In genomic region chr10:75111367-75111905, GRCh38 we compare ENCODE assay signal across 1 cellular context.
TF ChIP-seq lines count a peak whose summit lies in the region.

Gene SAMD8, plus strand, starts transcription at chr10:75111656. Its CDS starts 38,873 bp downstream, at chr10:75150529.

TF ChIP-seq in HepG2, 621 proteins besides CTCF, POLR2A, EP300 and RAD21 (continued from another document and continues in another):
- TF ChIP-seq, protein P1, sequence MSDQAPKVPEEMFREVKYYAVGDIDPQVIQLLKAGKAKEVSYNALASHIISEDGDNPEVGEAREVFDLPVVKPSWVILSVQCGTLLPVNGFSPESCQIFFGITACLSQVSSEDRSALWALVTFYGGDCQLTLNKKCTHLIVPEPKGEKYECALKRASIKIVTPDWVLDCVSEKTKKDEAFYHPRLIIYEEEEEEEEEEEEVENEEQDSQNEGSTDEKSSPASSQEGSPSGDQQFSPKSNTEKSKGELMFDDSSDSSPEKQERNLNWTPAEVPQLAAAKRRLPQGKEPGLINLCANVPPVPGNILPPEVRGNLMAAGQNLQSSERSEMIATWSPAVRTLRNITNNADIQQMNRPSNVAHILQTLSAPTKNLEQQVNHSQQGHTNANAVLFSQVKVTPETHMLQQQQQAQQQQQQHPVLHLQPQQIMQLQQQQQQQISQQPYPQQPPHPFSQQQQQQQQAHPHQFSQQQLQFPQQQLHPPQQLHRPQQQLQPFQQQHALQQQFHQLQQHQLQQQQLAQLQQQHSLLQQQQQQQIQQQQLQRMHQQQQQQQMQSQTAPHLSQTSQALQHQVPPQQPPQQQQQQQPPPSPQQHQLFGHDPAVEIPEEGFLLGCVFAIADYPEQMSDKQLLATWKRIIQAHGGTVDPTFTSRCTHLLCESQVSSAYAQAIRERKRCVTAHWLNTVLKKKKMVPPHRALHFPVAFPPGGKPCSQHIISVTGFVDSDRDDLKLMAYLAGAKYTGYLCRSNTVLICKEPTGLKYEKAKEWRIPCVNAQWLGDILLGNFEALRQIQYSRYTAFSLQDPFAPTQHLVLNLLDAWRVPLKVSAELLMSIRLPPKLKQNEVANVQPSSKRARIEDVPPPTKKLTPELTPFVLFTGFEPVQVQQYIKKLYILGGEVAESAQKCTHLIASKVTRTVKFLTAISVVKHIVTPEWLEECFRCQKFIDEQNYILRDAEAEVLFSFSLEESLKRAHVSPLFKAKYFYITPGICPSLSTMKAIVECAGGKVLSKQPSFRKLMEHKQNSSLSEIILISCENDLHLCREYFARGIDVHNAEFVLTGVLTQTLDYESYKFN (CRISPR knock-in tag; conservative IDR thresholded peaks at IDR 0.05): peak; percentile 38
- TF ChIP-seq BRD4 (CRISPR knock-in tag; IDR thresholded peaks at IDR 0.05): no peak
- 0 out of 2 replicates have a peak, but pooled peaks have one; percentile 46 for TF ChIP-seq HOXA9 (CRISPR knock-in tag; IDR thresholded peaks at IDR 0.05; ENCODE audit: borderline replicate concordance)
- no peak for TF ChIP-seq ZNF292 (CRISPR knock-in tag; IDR thresholded peaks at IDR 0.05; ENCODE audit: borderline replicate concordance, low read depth)
- peak; percentile 28; the same call in 1 of the 2 replicates for TF ChIP-seq ARHGAP35 (CRISPR knock-in tag; IDR thresholded peaks at IDR 0.05; ENCODE audit: borderline replicate concordance)
- TF ChIP-seq MEF2D (CRISPR knock-in tag; IDR thresholded peaks at IDR 0.05): no peak; the same call in 1 of the 2 replicates
- TF ChIP-seq ZNF354B (CRISPR knock-in tag; IDR thresholded peaks at IDR 0.05): no peak
- TF ChIP-seq, protein P2, sequence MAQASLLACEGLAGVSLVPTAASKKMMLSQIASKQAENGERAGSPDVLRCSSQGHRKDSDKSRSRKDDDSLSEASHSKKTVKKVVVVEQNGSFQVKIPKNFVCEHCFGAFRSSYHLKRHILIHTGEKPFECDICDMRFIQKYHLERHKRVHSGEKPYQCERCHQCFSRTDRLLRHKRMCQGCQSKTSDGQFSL (CRISPR knock-in tag; IDR thresholded peaks at IDR 0.05): no peak
- peak; percentile 56; the same call in 1 of the 2 replicates for TF ChIP-seq TFAP4 (IDR thresholded peaks at IDR 0.05; ENCODE audit: borderline replicate concordance, low read depth)
- TF ChIP-seq USF2 (IDR thresholded peaks at IDR 0.05; ENCODE audit: low read depth, low read length): no peak
- TF ChIP-seq USF2 (CRISPR knock-in tag; IDR thresholded peaks at IDR 0.05; ENCODE audit: borderline replicate concordance): no peak
- TF ChIP-seq, protein P3, sequence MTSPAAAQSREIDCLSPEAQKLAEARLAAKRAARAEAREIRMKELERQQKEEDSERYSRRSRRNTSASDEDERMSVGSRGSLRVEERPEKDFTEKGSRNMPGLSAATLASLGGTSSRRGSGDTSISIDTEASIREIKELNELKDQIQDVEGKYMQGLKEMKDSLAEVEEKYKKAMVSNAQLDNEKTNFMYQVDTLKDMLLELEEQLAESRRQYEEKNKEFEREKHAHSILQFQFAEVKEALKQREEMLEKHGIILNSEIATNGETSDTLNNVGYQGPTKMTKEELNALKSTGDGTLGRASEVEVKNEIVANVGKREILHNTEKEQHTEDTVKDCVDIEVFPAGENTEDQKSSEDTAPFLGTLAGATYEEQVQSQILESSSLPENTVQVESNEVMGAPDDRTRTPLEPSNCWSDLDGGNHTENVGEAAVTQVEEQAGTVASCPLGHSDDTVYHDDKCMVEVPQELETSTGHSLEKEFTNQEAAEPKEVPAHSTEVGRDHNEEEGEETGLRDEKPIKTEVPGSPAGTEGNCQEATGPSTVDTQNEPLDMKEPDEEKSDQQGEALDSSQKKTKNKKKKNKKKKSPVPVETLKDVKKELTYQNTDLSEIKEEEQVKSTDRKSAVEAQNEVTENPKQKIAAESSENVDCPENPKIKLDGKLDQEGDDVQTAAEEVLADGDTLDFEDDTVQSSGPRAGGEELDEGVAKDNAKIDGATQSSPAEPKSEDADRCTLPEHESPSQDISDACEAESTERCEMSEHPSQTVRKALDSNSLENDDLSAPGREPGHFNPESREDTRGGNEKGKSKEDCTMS (CRISPR knock-in tag; conservative IDR thresholded peaks at IDR 0.05): no peak
- TF ChIP-seq RFX3 (CRISPR knock-in tag; IDR thresholded peaks at IDR 0.05): no peak
- TF ChIP-seq ZNF33B (CRISPR knock-in tag; IDR thresholded peaks at IDR 0.05): no peak
- no peak for TF ChIP-seq U2AF1 (optimal IDR thresholded peaks at IDR 0.05; ENCODE audit: low read depth, low read length)
- no peak for TF ChIP-seq ZBTB21 (CRISPR knock-in tag; IDR thresholded peaks at IDR 0.05)
- peak; percentile 61; the same call in 1 of the 2 replicates for TF ChIP-seq SKIL (CRISPR knock-in tag; IDR thresholded peaks at IDR 0.05; ENCODE audit: borderline replicate concordance)
- TF ChIP-seq ZNF605 (CRISPR knock-in tag; IDR thresholded peaks at IDR 0.05): 0 out of 2 replicates have a peak, but pooled peaks have one; percentile 12
- TF ChIP-seq POGZ (CRISPR knock-in tag; IDR thresholded peaks at IDR 0.05): peak; percentile 35; the same call in 1 of the 2 replicates
- TF ChIP-seq, protein P4, sequence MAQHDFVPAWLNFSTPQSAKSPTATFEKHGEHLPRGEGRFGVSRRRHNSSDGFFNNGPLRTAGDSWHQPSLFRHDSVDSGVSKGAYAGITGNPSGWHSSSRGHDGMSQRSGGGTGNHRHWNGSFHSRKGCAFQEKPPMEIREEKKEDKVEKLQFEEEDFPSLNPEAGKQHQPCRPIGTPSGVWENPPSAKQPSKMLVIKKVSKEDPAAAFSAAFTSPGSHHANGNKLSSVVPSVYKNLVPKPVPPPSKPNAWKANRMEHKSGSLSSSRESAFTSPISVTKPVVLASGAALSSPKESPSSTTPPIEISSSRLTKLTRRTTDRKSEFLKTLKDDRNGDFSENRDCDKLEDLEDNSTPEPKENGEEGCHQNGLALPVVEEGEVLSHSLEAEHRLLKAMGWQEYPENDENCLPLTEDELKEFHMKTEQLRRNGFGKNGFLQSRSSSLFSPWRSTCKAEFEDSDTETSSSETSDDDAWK (CRISPR knock-in tag; IDR thresholded peaks at IDR 0.05): no peak
- TF ChIP-seq CERS6 (CRISPR knock-in tag; IDR thresholded peaks at IDR 0.05): no peak
- TF ChIP-seq TBL1XR1 (IDR thresholded peaks at IDR 0.05; ENCODE audit: borderline replicate concordance, low read length, partially characterized antibody): no peak
- no peak for TF ChIP-seq HNF1A (IDR thresholded peaks at IDR 0.05; ENCODE audit: low read depth)
- peak; percentile 65 for TF ChIP-seq HNF1A (CRISPR knock-in tag; IDR thresholded peaks at IDR 0.05; ENCODE audit: borderline replicate concordance)
- no peak for TF ChIP-seq ZSCAN25 (CRISPR knock-in tag; IDR thresholded peaks at IDR 0.05)
- TF ChIP-seq JARID2 (CRISPR knock-in tag; IDR thresholded peaks at IDR 0.05; ENCODE audit: insufficient replicate concordance): no peak
- no peak for TF ChIP-seq MED8 (CRISPR knock-in tag; IDR thresholded peaks at IDR 0.05; ENCODE audit: insufficient replicate concordance)
- peak; percentile 42; the same call in 1 of the 2 replicates for TF ChIP-seq FOXC1 (CRISPR knock-in tag; IDR thresholded peaks at IDR 0.05; ENCODE audit: borderline replicate concordance)
- TF ChIP-seq, protein P5, sequence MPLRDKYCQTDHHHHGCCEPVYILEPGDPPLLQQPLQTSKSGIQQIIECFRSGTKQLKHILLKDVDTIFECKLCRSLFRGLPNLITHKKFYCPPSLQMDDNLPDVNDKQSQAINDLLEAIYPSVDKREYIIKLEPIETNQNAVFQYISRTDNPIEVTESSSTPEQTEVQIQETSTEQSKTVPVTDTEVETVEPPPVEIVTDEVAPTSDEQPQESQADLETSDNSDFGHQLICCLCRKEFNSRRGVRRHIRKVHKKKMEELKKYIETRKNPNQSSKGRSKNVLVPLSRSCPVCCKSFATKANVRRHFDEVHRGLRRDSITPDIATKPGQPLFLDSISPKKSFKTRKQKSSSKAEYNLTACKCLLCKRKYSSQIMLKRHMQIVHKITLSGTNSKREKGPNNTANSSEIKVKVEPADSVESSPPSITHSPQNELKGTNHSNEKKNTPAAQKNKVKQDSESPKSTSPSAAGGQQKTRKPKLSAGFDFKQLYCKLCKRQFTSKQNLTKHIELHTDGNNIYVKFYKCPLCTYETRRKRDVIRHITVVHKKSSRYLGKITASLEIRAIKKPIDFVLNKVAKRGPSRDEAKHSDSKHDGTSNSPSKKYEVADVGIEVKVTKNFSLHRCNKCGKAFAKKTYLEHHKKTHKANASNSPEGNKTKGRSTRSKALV (CRISPR knock-in tag; IDR thresholded peaks at IDR 0.05): no peak
- TF ChIP-seq, protein P6, sequence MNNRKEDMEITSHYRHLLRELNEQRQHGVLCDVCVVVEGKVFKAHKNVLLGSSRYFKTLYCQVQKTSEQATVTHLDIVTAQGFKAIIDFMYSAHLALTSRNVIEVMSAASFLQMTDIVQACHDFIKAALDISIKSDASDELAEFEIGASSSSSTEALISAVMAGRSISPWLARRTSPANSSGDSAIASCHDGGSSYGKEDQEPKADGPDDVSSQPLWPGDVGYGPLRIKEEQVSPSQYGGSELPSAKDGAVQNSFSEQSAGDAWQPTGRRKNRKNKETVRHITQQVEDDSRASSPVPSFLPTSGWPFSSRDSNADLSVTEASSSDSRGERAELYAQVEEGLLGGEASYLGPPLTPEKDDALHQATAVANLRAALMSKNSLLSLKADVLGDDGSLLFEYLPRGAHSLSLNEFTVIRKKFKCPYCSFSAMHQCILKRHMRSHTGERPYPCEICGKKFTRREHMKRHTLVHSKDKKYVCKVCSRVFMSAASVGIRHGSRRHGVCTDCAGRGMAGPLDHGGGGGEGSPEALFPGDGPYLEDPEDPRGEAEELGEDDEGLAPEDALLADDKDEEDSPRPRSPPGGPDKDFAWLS (CRISPR knock-in tag; IDR thresholded peaks at IDR 0.05; ENCODE audit: borderline replicate concordance): peak; percentile 64; the same call in 1 of the 2 replicates
- TF ChIP-seq ZNF260 (CRISPR knock-in tag; IDR thresholded peaks at IDR 0.05; ENCODE audit: borderline replicate concordance, low read depth): no peak
- no peak for TF ChIP-seq SOX13 (IDR thresholded peaks at IDR 0.05)
- no peak for TF ChIP-seq SOX13 (CRISPR knock-in tag; conservative IDR thresholded peaks at IDR 0.05 in 1 of 2, IDR thresholded peaks at IDR 0.05 in 1 of 2)
- TF ChIP-seq KDM5A (IDR thresholded peaks at IDR 0.05; ENCODE audit: borderline replicate concordance, low read length): peak; percentile 73; the same call in 1 of the 2 replicates
